28 cellular contexts compared by ENCODE assay signal in the genomic region with DNA sequence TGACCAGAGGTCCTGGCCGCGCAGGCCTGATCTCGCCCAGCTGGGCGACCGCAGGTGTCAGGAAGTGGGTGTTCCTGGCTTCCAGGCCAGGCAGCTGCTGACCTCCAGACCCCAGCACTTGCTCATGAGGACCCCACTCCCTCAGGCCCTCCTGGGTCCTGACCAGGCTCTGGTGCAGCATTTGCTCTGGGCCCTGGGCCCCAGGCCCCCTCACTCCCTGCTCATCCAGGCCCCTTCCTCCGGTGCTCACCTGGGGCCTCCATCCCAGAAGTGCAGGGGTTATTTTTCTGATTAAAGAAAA. TPM values are rescaled to one million over a fixed set of nuclear protein-coding genes. Genes with fewer than 3 reads are reported as not detected.
DNase-seq lines count a peak whose midpoint lies in the region; ATAC-seq, FAIRE-seq and TF ChIP-seq lines count a peak whose summit lies in the region.
"Had no signal": no experiment of that assay in that cellular context is flagged by ENCODE, and none has a peak within 500 bp of the region (broad histone marks: within the 10 kb centered on the region; RNA-seq: fewer than 3 reads in every experiment).

No MANE protein-coding gene starts in this region.

- H3K27ac ChIP-seq in upper lobe of right lung: no peak overlapping the region
- H3K27ac ChIP-seq: BLaER1 had no signal

- no peak overlapping the region for H3K4me3 ChIP-seq in H7 (ENCODE audit: insufficient read depth, low read depth, low read length)
- H3K4me3 ChIP-seq in upper lobe of right lung: no peak overlapping the region
- H3K4me3 ChIP-seq: BLaER1, GM12878 had no signal

- FAIRE-seq in GM12891 (lab: Jason Lieb, UNC): no peak
- FAIRE-seq: A204.1, GM12878, GM19239 had no signal

- H3K36me3 ChIP-seq in H7 (replicated peaks; ENCODE audit: control insufficient read depth, insufficient read depth, low read length) (no peaks in the 10 kb centered on the region), upper lobe of right lung (no peaks in the 10 kb centered on the region)
- H3K36me3 ChIP-seq: BE2C, BLaER1 had no signal

- peaks cover 3% of the 10 kb centered on the region; the same call in 1 of the 2 replicates for H3K27me3 ChIP-seq in H7 (ENCODE audit: control insufficient read depth, insufficient read depth, low read length)
- H3K27me3 ChIP-seq in upper lobe of right lung: peaks cover 39% of the 10 kb centered on the region
- H3K27me3 ChIP-seq: BLaER1 had no signal

- intact Hi-C loops in upper lobe of right lung (cut with DNase I): no loop called here

- TF ChIP-seq POLR2A in GM12891 (IDR thresholded peaks at IDR 0.05; ENCODE audit: low read depth, low read length): no peak

- H3K9me3 ChIP-seq in upper lobe of right lung: no peaks in the 10 kb centered on the region
- H3K9me3 ChIP-seq: BE2C had no signal

- no peak for TF ChIP-seq CTCF in upper lobe of right lung (IDR thresholded peaks at IDR 0.05)

- no peaks in the 10 kb centered on the region for H3K4me1 ChIP-seq in upper lobe of right lung
- H3K4me1 ChIP-seq: BE2C, BLaER1 had no signal

- ATAC-seq in upper lobe of right lung: no peak
- ATAC-seq: GM12878 had no signal

- DNase-seq in H7 (peak; percentile 39), iPS-NIHi7 (ENCODE audit: extremely low spot score) (peak; percentile 8), upper lobe of right lung (peak; percentile 51), GM12891 (ENCODE audit: insufficient read length, low spot score) (no peak)
- DNase-seq in stimulated activated naive CD4-positive, alpha-beta T cell (lab: John Stamatoyannopoulos, UW): no peak
- DNase-seq: 8988T; ACHN; BE2C; C1 segment of cervical spinal cord; CD4-positive, alpha-beta memory T cell; CD4-positive, CD25-positive, alpha-beta regulatory T cell; CD8-positive, alpha-beta memory T cell; COR-L47; DMS 273 treated with DMSO at 0.1 percent for 48 hours; DMS153; DMS53; DMS79; DND-41; EL; GDM1 had no signal

TF ChIP-seq in GM12891, 5 proteins besides CTCF, POLR2A, EP300 and RAD21:
- TF ChIP-seq PAX5 (IDR thresholded peaks at IDR 0.05; ENCODE audit: insufficient read depth, low read length, severe bottlenecking) (no peak), POLR2AphosphoS5 (IDR thresholded peaks at IDR 0.05; ENCODE audit: low read depth, low read length) (no peak), TAF1 (IDR thresholded peaks at IDR 0.05; ENCODE audit: low read depth, low read length) (no peak), POU2F2 (IDR thresholded peaks at IDR 0.05; ENCODE audit: low read depth, low read length) (no peak), SPI1 (IDR thresholded peaks at IDR 0.05; ENCODE audit: low read depth, low read length) (no peak)

RNA-seq across cellular contexts. Expression of a gene that starts 7.7 kb away (rescaled TPM):
- total RNA-seq in H7 (2014; rRNA removed; shearing (Covaris generic)): 0.41 TPM in 1 of 2 replicates, not detected in the other
- not detected for total RNA-seq in upper lobe of right lung
- not detected for polyA plus RNA-seq in GM12891 (2012; ENCODE audit: low read depth, missing spikeins)
- total RNA-seq: A673; CD4-positive, alpha-beta memory T cell; CD4-positive, CD25-positive, alpha-beta regulatory T cell; CD8-positive, alpha-beta memory T cell; G401; GM12878 had no signal
- polyA plus RNA-seq: AG04450; CD14-positive monocyte; CD4-positive, alpha-beta memory T cell; CD8-positive, alpha-beta memory T cell; GM12878 had no signal

Comparison
In these comparisons a context has a peak if more than half of its experiments do, and no peak if none do; other contexts are left out.
1. DNase-seq: peak in H7 (single experiment), iPS-NIHi7 (single experiment) and upper lobe of right lung (single experiment); none in GM12891 (single experiment) and stimulated activated naive CD4-positive, alpha-beta T cell (0 of 6).